8 cellular contexts compared by ENCODE assay signal in genomic region chr22:18970948-18971315, GRCh38. TPM values are rescaled to one million over a fixed set of nuclear protein-coding genes. Genes with fewer than 3 reads are reported as not detected.
A peak's percentile ranks its signal among the peaks of the same experiment; 100 is the strongest.
DNase-seq lines count a peak whose midpoint lies in the region; ATAC-seq, FAIRE-seq and TF ChIP-seq lines count a peak whose summit lies in the region.

No MANE protein-coding gene starts in this region.

- DNase-seq in PC-3 (no peak), fibroblast of pulmonary artery (ENCODE audit: low read depth) (no peak), pancreas (peak in 3 of 6 donors; percentile 36 to 70 (median 39)), SHP77 treated with DMSO at 0.1 percent for 48 hours (lab: John Stamatoyannopoulos, UW) (no peak), SW 1271 (lab: John Stamatoyannopoulos, UW) (no peak)
- DNase-seq in stimulated activated CD4-positive, alpha-beta T cell treated with anti-CD3 and anti-CD28 coated beads, Interleukin-2, amount 100 ng/mL, for 48 hours: no peak

- peak overlapping the region; percentile 84; the same call in 1 of the 2 replicates for H3K9ac ChIP-seq in ES-I3 (ENCODE audit: low read depth, low read length)
- H3K9ac ChIP-seq in PC-3 (ENCODE audit: low read length): no peak overlapping the region

- no TSS peak for BruUV-seq in PC-3 (replicated peaks; lab: Mats Ljungman, UMichigan)

- H3K9me3 ChIP-seq in ES-I3 (ENCODE audit: control insufficient read depth, insufficient read depth, low read length) (no peaks in the 10 kb centered on the region), PC-3 (ENCODE audit: low read length) (no peaks in the 10 kb centered on the region), pancreas (no peaks in the 10 kb centered on the region)

- POLR2A ChIA-PET in PC-3 (lab: Charles Lee; ENCODE audit: unreplicated experiment): no interaction called here

- no peaks in the 10 kb centered on the region for H3K9me2 ChIP-seq in PC-3 (replicated peaks; ENCODE audit: low read length)

- H3K27ac ChIP-seq in PC-3 (ENCODE audit: low read length) (no peak overlapping the region), pancreas (peak overlapping the region in 1 of 4 donors; percentile 51)

- intact Hi-C loops in PC-3 (cut with micrococcal nuclease) (no loop called here), pancreas (cut with DNase I) (no loop called here)

- FAIRE-seq in pancreas (lab: Jason Lieb, UNC): no peak

- WGBS in pancreas, 2 donors: 1 to 2% methylated on average over 15 to 28 of the region's 28 CpGs

- H3F3A ChIP-seq in PC-3 (ENCODE audit: low read length, unreplicated experiment): no peaks in the 10 kb centered on the region

- H3K4me3 ChIP-seq in PC-3 (ENCODE audit: low read length) (peak overlapping the region; percentile 70), fibroblast of pulmonary artery (replicated peaks; ENCODE audit: low read depth, low read length) (peak overlapping the region; percentile 24), pancreas (peak overlapping the region; percentile 48 to 75 (median 64))

- no peaks in the 10 kb centered on the region for H4K20me1 ChIP-seq in PC-3 (ENCODE audit: low read length)

- ATAC-seq in PC-3 (no peak), pancreas (no peak), GM18519 (IDR thresholded peaks at IDR 0.05; ENCODE audit: low FRiP score, unreplicated experiment) (no peak)

- H3K4me1 ChIP-seq in ES-I3 (ENCODE audit: insufficient read depth, low read length) (no peaks in the 10 kb centered on the region; the same call in 1 of the 2 replicates), PC-3 (ENCODE audit: insufficient read depth, low read length) (no peaks in the 10 kb centered on the region), pancreas (peaks cover 3 to 13% (median 10%) of the 10 kb centered on the region in 3 donors)

- H3K36me3 ChIP-seq in ES-I3 (ENCODE audit: insufficient read depth, low read length): no peaks in the 10 kb centered on the region
- H3K36me3 ChIP-seq in PC-3 (ENCODE audit: low read depth, low read length): no peaks in the 10 kb centered on the region
- H3K36me3 ChIP-seq in pancreas: no peaks in the 10 kb centered on the region

- CTCF ChIA-PET in PC-3 (lab: Charles Lee): no interaction called here

- H3K27me3 ChIP-seq in PC-3 (ENCODE audit: low read length) (no peaks in the 10 kb centered on the region), pancreas (no peaks in the 10 kb centered on the region)

- H3K4me2 ChIP-seq in PC-3 (ENCODE audit: low read length): peak overlapping the region; percentile 81

- H2AFZ ChIP-seq in PC-3 (ENCODE audit: low read length): peak overlapping the region; percentile 59

- no peaks in the 10 kb centered on the region for H3K79me2 ChIP-seq in PC-3 (ENCODE audit: low read length)

- TF ChIP-seq CTCF in PC-3 (conservative IDR thresholded peaks at IDR 0.05; ENCODE audit: low read depth, low read length) (no peak), fibroblast of pulmonary artery (IDR thresholded peaks at IDR 0.05; ENCODE audit: low read length, missing control alignments) (no peak), pancreas (IDR thresholded peaks at IDR 0.05) (no peak)

RNA-seq across cellular contexts. Expression of gene PRODH, which starts 34.8 kb away (rescaled TPM):
- total RNA-seq in PC-3 (2014; rRNA removed) (0.84 and 2.0 TPM in 2 replicates), pancreas (1 to 10 TPM in 2 of 6 donors, under 1 TPM in 4; 0.35 to 4.1 (median 0.78) TPM)
- polyA plus RNA-seq in pancreas: 1 to 10 TPM in 1 of 2 donors, under 1 TPM in 1; 0.65 to 1.7 TPM
